Comparison of ENCODE assay signal across 8 cellular contexts in genomic region chr7:134432296-134433152, GRCh38. TPM values are rescaled to one million over a fixed set of nuclear protein-coding genes. Genes with fewer than 3 reads are reported as not detected.
DNase-seq lines count a peak whose midpoint lies in the region; ATAC-seq and TF ChIP-seq lines count a peak whose summit lies in the region.

No MANE protein-coding gene starts in this region.

- no peaks in the 10 kb centered on the region for H3K9me3 Mint-ChIP-seq in activated CD4-positive, alpha-beta T cell treated with anti-CD3 and anti-CD28 coated beads, Interleukin-2, amount 10 ng/mL, durations not matched to agents 24 days and 14 days

- H3K27ac Mint-ChIP-seq in activated CD4-positive, alpha-beta T cell treated with anti-CD3 and anti-CD28 coated beads, Interleukin-2, amount 10 ng/mL, durations not matched to agents 24 days and 14 days, result peak overlapping the region; percentile 86

- DNase-seq in AML-193 (lab: John Stamatoyannopoulos, UW) (peak; percentile 68 to 71), NCI-H446 (lab: John Stamatoyannopoulos, UW) (peak; percentile 59 to 83), coronary artery (ENCODE audit: low spot score) (peak; percentile 86), left kidney (ENCODE audit: low read depth, low spot score) (peak; percentile 97)
- peak; percentile 91 for DNase-seq in activated CD4-positive, alpha-beta T cell treated with anti-CD3 and anti-CD28 coated beads, Interleukin-2, amount 10 ng/mL, durations not matched to agents 24 days and 14 days
- DNase-seq in stimulated activated CD4-positive, alpha-beta T cell treated with anti-CD3 and anti-CD28 coated beads, Interleukin-1b, Interleukin-23, amount 100 ng/mL, for 48 hours, result peak; percentile 82

- intact Hi-C loops in activated CD4-positive, alpha-beta T cell treated with anti-CD3 and anti-CD28 coated beads, Interleukin-2, amount 10 ng/mL, durations not matched to agents 24 days and 14 days (cut with micrococcal nuclease), result loop anchor here (1.0 to 10.0 kb wide), 7 partner anchors 27 to 554 kb away; partner anchors contain the start of genes AGBL3, AKR1B1 and SLC35B4

- TF ChIP-seq CTCF in coronary artery (IDR thresholded peaks at IDR 0.05), result peak; percentile 67

- peak overlapping the region; percentile 85 for H3K4me3 Mint-ChIP-seq in activated CD4-positive, alpha-beta T cell treated with anti-CD3 and anti-CD28 coated beads, Interleukin-2, amount 10 ng/mL, durations not matched to agents 24 days and 14 days

- peak overlapping the region; percentile 53 to 85 for H3K27ac ChIP-seq in coronary artery

- peaks cover 2% of the 10 kb centered on the region for H3K27me3 Mint-ChIP-seq in activated CD4-positive, alpha-beta T cell treated with anti-CD3 and anti-CD28 coated beads, Interleukin-2, amount 10 ng/mL, durations not matched to agents 24 days and 14 days

- no peaks in the 10 kb centered on the region for H3K36me3 Mint-ChIP-seq in activated CD4-positive, alpha-beta T cell treated with anti-CD3 and anti-CD28 coated beads, Interleukin-2, amount 10 ng/mL, durations not matched to agents 24 days and 14 days (ENCODE audit: low read depth)

- ATAC-seq in GM19035 (IDR thresholded peaks at IDR 0.05; ENCODE audit: unreplicated experiment) (peak; percentile 96), HG03354 (IDR thresholded peaks at IDR 0.05; ENCODE audit: poor library complexity, severe bottlenecking, unreplicated experiment) (peak; percentile 96)

- peaks cover 14% of the 10 kb centered on the region for H3K4me1 Mint-ChIP-seq in activated CD4-positive, alpha-beta T cell treated with anti-CD3 and anti-CD28 coated beads, Interleukin-2, amount 10 ng/mL, durations not matched to agents 24 days and 14 days

- peak overlapping the region; percentile 66 for H3K4me3 ChIP-seq in coronary artery

RNA-seq across cellular contexts. Expression of gene AKR1B1, which starts 26.4 kb away (rescaled TPM):
- total RNA-seq in activated CD4-positive, alpha-beta T cell treated with anti-CD3 and anti-CD28 coated beads, Interleukin-2, amount 10 ng/mL, durations not matched to agents 24 days and 14 days, result 107 TPM in 2 replicates

Comparison
In these comparisons a context has a peak if more than half of its experiments do, and no peak if none do; other contexts are left out.
1. Peak in every context shown above with its lines: DNase-seq, ATAC-seq, H3K4me3 ChIP-seq and H3K27ac ChIP-seq.